Comparison of ENCODE assay signal across 18 cellular contexts in the genomic region with DNA sequence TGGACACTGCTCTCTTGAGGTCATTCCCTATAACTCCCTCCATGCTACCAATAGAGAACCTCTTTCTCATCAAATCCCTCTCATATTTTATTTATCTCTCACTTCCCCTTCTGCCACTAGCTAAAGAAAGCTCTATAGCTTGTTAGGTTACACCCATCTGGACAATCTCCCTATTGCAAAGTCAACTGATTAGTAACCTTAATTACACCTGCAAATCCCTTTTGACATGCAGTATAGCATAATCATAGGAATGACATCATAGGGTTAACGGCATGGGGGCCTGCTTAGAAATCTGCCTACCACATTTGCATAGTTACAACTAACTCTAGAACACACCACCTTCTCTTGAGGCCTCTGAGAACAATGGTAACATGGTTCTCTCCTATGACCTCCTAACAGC.
"Had no signal": no experiment of that assay in that cellular context is flagged by ENCODE, and none has a peak within 500 bp of the region (broad histone marks: within the 10 kb centered on the region; RNA-seq: fewer than 3 reads in every experiment).

No MANE protein-coding gene starts in this region.

- H3K36me3 ChIP-seq: breast epithelium, lower lobe of right lung, sigmoid colon, thoracic aorta had no signal

- H3K27ac ChIP-seq: breast epithelium, lower lobe of right lung, sigmoid colon, thoracic aorta, VCaP had no signal

- H3K9me3 Mint-ChIP-seq: activated naive CD4-positive, alpha-beta T cell treated with anti-CD3 and anti-CD28 coated beads, Interleukin-2, amount 50 U/mL, for 24 hours; T-helper 1 cell treated with Interleukin-12 subunit alpha and Interleukin-12 subunit beta and Interleukin-4 antibody, amounts not matched to agents 30 μg/mL and 1 μg/mL, for 36 hours had no signal

- H3K4me1 ChIP-seq: breast epithelium, lower lobe of right lung, sigmoid colon had no signal

- H3K27ac Mint-ChIP-seq: activated naive CD4-positive, alpha-beta T cell treated with anti-CD3 and anti-CD28 coated beads, Interleukin-2, amount 50 U/mL, for 24 hours; nephron progenitor cell; stimulated activated memory B cell treated with anti-CD40 and anti-IgM and Interleukin-4, amounts not matched to agents 10 μg/mL and 1 μg/mL and 100 μg/mL, for 72 hours; T-helper 1 cell treated with Interleukin-12 subunit alpha and Interleukin-12 subunit beta and Interleukin-4 antibody, amounts not matched to agents 30 μg/mL and 1 μg/mL, for 36 hours had no signal

- H3K4me1 Mint-ChIP-seq: activated naive CD4-positive, alpha-beta T cell treated with anti-CD3 and anti-CD28 coated beads, Interleukin-2, amount 50 U/mL, for 24 hours had no signal

- H3K27me3 Mint-ChIP-seq: stimulated activated memory B cell treated with anti-CD40 and anti-IgM and Interleukin-4, amounts not matched to agents 10 μg/mL and 1 μg/mL and 100 μg/mL, for 72 hours had no signal

- H3K9me3 ChIP-seq: breast epithelium, lower lobe of right lung, sigmoid colon, thoracic aorta had no signal

- DNase-seq: activated CD4-positive, alpha-beta T cell treated with anti-CD3 and anti-CD28 coated beads for 1 hour; activated CD8-positive, alpha-beta memory T cell treated with anti-CD3 and anti-CD28 coated beads for 24 hours; activated CD8-positive, alpha-beta memory T cell treated with anti-CD3 and anti-CD28 coated beads, Interleukin-2, amount 50 U/mL, for 48 hours; activated gamma-delta T cell; cortex of kidney; foreskin fibroblast; hypothalamus; lower lobe of right lung; nephron progenitor cell; nucleus accumbens; sigmoid colon; stimulated activated CD4-positive, alpha-beta T cell treated with anti-CD3 and anti-CD28 coated beads, Interleukin-4, amount 100 ng/mL, for 4 hours had no signal

- H3K36me3 Mint-ChIP-seq: activated naive CD4-positive, alpha-beta T cell treated with anti-CD3 and anti-CD28 coated beads, Interleukin-2, amount 50 U/mL, for 24 hours; stimulated activated memory B cell treated with anti-CD40 and anti-IgM and Interleukin-4, amounts not matched to agents 10 μg/mL and 1 μg/mL and 100 μg/mL, for 72 hours had no signal

- H3K4me3 ChIP-seq: breast epithelium, lower lobe of right lung, sigmoid colon, thoracic aorta had no signal

- H3K4me3 Mint-ChIP-seq: activated naive CD4-positive, alpha-beta T cell treated with anti-CD3 and anti-CD28 coated beads, Interleukin-2, amount 50 U/mL, for 24 hours; nephron progenitor cell; stimulated activated memory B cell treated with anti-CD40 and anti-IgM and Interleukin-4, amounts not matched to agents 10 μg/mL and 1 μg/mL and 100 μg/mL, for 72 hours; T-helper 1 cell treated with Interleukin-12 subunit alpha and Interleukin-12 subunit beta and Interleukin-4 antibody, amounts not matched to agents 30 μg/mL and 1 μg/mL, for 36 hours had no signal

- H3K27me3 ChIP-seq: breast epithelium, sigmoid colon had no signal
